ENCODE assay signal across 18 cellular contexts in genomic region chr10:130361351-130362105, GRCh38.
A peak's percentile ranks its signal among the peaks of the same experiment; 100 is the strongest.
DNase-seq lines count a peak whose midpoint lies in the region; ATAC-seq, FAIRE-seq and TF ChIP-seq lines count a peak whose summit lies in the region.
"Had no signal": no experiment of that assay in that cellular context is flagged by ENCODE, and none has a peak within 500 bp of the region (broad histone marks: within the 10 kb centered on the region; RNA-seq: fewer than 3 reads in every experiment).

No MANE protein-coding gene starts in this region.

- no peak overlapping the region for H3K4me2 ChIP-seq in GM23248 (ENCODE audit: unreplicated experiment)

- H3K27ac ChIP-seq in coronary artery = no peak overlapping the region
- H3K27ac ChIP-seq in pancreas = no peak overlapping the region
- no peak overlapping the region for H3K27ac ChIP-seq in GM23248
- H3K27ac ChIP-seq: 22Rv1 had no signal

- H3K4me1 ChIP-seq in pancreas (no peaks in the 10 kb centered on the region), GM23248 (ENCODE audit: insufficient read depth) (no peaks in the 10 kb centered on the region)

- in situ Hi-C loops in GM23248 (cut with MboI) = no loop called here

- H3K4me3 ChIP-seq in coronary artery = no peak overlapping the region
- H3K4me3 ChIP-seq in pancreas = no peak overlapping the region
- H3K4me3 ChIP-seq in GM23248 = no peak overlapping the region
- H3K4me3 ChIP-seq: K562 had no signal

- H3K27me3 ChIP-seq in pancreas (no peaks in the 10 kb centered on the region), GM23248 (replicated peaks; ENCODE audit: insufficient read depth) (no peaks in the 10 kb centered on the region)

- H2AFZ ChIP-seq in GM23248 = no peak overlapping the region

- no peaks in the 10 kb centered on the region for H3K79me2 ChIP-seq in GM23248 (ENCODE audit: insufficient read depth)

- H3K9me3 ChIP-seq in pancreas = no peaks in the 10 kb centered on the region
- no peaks in the 10 kb centered on the region for H3K9me3 ChIP-seq in GM23248 (ENCODE audit: low read depth)

- no peak overlapping the region for H3K9ac ChIP-seq in GM23248

- no peaks in the 10 kb centered on the region for H3K36me3 ChIP-seq in pancreas
- H3K36me3 ChIP-seq in GM23248 (ENCODE audit: low read depth) = no peaks in the 10 kb centered on the region

- DNase-seq in activated CD8-positive, alpha-beta memory T cell treated with anti-CD3 and anti-CD28 coated beads for 24 hours = peak; percentile 30
- no peak for DNase-seq in activated CD8-positive, alpha-beta memory T cell treated with anti-CD3 and anti-CD28 coated beads, Interleukin-2, amount 50 U/mL, for 4 hours
- peak; percentile 68 for DNase-seq in coronary artery (ENCODE audit: low spot score)
- no peak for DNase-seq in left ventricle myocardium superior
- no peak for DNase-seq in pancreas
- no peak for DNase-seq in GM23248
- DNase-seq in NOMO-1 (lab: John Stamatoyannopoulos, UW; ENCODE audit: unreplicated experiment in 2 of 2) = no peak
- no peak for DNase-seq in NCI-H187 (lab: John Stamatoyannopoulos, UW)
- DNase-seq: AML-193; NCI-H1105; NCI-H2081 treated with DMSO at 0.1 percent for 48 hours; NK-92 treated with Interleukin-12 subunit alpha and Interleukin-12 subunit beta, amount 100 ng/mL, for 24 hours had no signal

- ATAC-seq in left ventricle myocardium superior = peak; percentile 74
- ATAC-seq in pancreas = peak in 3 of 4 donors; percentile 28 to 54 (median 48)
- ATAC-seq: K562 had no signal

- no peaks in the 10 kb centered on the region for H3F3A ChIP-seq in GM23248 (ENCODE audit: insufficient read depth)

- intact Hi-C loops in left ventricle myocardium superior (cut with micrococcal nuclease) (no loop called here), pancreas (cut with DNase I) (no loop called here)

- TF ChIP-seq CTCF in coronary artery (IDR thresholded peaks at IDR 0.05) (no peak), pancreas (IDR thresholded peaks at IDR 0.05) (no peak)

- no peaks in the 10 kb centered on the region for H3K9me2 ChIP-seq in GM23248 (ENCODE audit: insufficient read depth)

- WGBS in pancreas, 2 donors = 75% methylated on average over 10 of the region's 10 CpGs
- WGBS in GM23248 (ENCODE audit: low coverage in 1 of 2, low lambda C conversion rate in 2 of 2, missing lambda C conversion rate in 2 of 2), 2 experiments = 26 to 27% methylated on average over 10 of the region's 10 CpGs

- no peak for FAIRE-seq in pancreas (lab: Jason Lieb, UNC)
- FAIRE-seq: GM12892, GM18507, H1, K562, RCC 7860 had no signal

- no peaks in the 10 kb centered on the region for H4K20me1 ChIP-seq in GM23248 (ENCODE audit: insufficient read depth)

Comparison
In these comparisons a context has a peak if more than half of its experiments do, and no peak if none do; other contexts are left out.
1. DNase-seq: peak in activated CD8-positive, alpha-beta memory T cell treated with anti-CD3 and anti-CD28 coated beads for 24 hours (single experiment) and coronary artery (single experiment); none in activated CD8-positive, alpha-beta memory T cell treated with anti-CD3 and anti-CD28 coated beads, Interleukin-2, amount 50 U/mL, for 4 hours (single experiment), left ventricle myocardium superior (single experiment), pancreas (0 of 6), GM23248 (single experiment), NOMO-1 (0 of 2) and NCI-H187 (0 of 2).